In the genomic region with DNA sequence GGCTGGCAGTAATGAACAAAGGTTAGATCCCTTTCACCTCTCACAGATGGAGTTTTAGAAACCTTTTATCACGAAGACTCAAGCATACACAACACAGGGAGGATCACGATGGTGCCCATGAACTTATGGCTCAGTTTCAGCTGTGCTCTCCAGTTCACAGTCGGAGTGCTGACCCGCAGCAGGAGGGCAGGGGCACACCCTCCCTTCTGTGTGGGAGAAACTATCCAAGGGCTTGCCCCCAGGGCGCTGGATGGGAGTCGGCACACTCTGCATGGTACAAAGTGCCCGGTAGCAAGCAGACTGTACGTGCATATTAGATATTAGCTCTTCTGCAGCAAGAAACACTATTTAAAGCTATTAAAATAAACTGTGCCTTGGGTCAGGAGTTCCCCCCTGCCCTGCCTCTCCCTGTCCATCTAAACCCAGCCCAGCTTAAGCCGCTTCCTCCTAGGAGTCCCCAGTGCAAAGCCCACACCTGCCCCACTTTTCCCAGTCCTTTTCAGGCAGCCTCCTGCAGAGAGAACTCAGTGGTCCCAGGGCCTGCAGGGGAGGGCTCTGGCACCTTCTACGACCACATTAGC, we compare ENCODE assay signal across 18 cellular contexts.
"Had no signal": no experiment of that assay in that cellular context is flagged by ENCODE, and none has a peak within 500 bp of the region (broad histone marks: within the 10 kb centered on the region; RNA-seq: fewer than 3 reads in every experiment).

No MANE protein-coding gene starts in this region.

- H3K4me1 Mint-ChIP-seq: activated CD4-positive, alpha-beta T cell treated with anti-CD3 and anti-CD28 coated beads, Interleukin-2, amount 10 ng/mL, durations not matched to agents 7 days and 5 days; activated naive CD4-positive, alpha-beta T cell treated with anti-CD3 and anti-CD28 coated beads, Interleukin-2, amount 50 U/mL, for 24 hours; memory B cell had no signal

- ATAC-seq: activated CD8-positive, alpha-beta T cell treated with anti-CD3 and anti-CD28 coated beads, Interleukin-2, amount 10 ng/mL, durations not matched to agents 7 days and 5 days; body of pancreas had no signal

- H3K4me3 ChIP-seq: body of pancreas, cardiac muscle cell, sigmoid colon, smooth muscle cell, upper lobe of left lung had no signal

- H3K27me3 ChIP-seq: body of pancreas, sigmoid colon, upper lobe of left lung had no signal

- H3K4me1 ChIP-seq: body of pancreas had no signal

- H3K4me3 Mint-ChIP-seq: activated CD4-positive, alpha-beta T cell treated with anti-CD3 and anti-CD28 coated beads, Interleukin-2, amount 10 ng/mL, durations not matched to agents 7 days and 5 days; activated CD8-positive, alpha-beta T cell treated with anti-CD3 and anti-CD28 coated beads, Interleukin-2, amount 10 ng/mL, durations not matched to agents 7 days and 5 days; activated naive CD4-positive, alpha-beta T cell treated with anti-CD3 and anti-CD28 coated beads, Interleukin-2, amount 50 U/mL, for 24 hours; memory B cell; nephron had no signal

- H3K27ac ChIP-seq: body of pancreas, cardiac muscle cell, epithelial cell of prostate, upper lobe of left lung had no signal

- H3K27ac Mint-ChIP-seq: activated CD4-positive, alpha-beta T cell treated with anti-CD3 and anti-CD28 coated beads, Interleukin-2, amount 10 ng/mL, durations not matched to agents 7 days and 5 days; activated CD8-positive, alpha-beta T cell treated with anti-CD3 and anti-CD28 coated beads, Interleukin-2, amount 10 ng/mL, durations not matched to agents 7 days and 5 days; activated naive CD4-positive, alpha-beta T cell treated with anti-CD3 and anti-CD28 coated beads, Interleukin-2, amount 50 U/mL, for 24 hours; memory B cell; nephron had no signal

- H3K36me3 ChIP-seq: cardiac muscle cell had no signal

- H3K27me3 Mint-ChIP-seq: activated CD4-positive, alpha-beta T cell treated with anti-CD3 and anti-CD28 coated beads, Interleukin-2, amount 10 ng/mL, durations not matched to agents 7 days and 5 days; memory B cell had no signal

- H3K9me3 ChIP-seq: body of pancreas, sigmoid colon, upper lobe of left lung had no signal

- DNase-seq: activated CD4-positive, alpha-beta T cell treated with anti-CD3 and anti-CD28 coated beads, Interleukin-2, amount 10 ng/mL, durations not matched to agents 7 days and 5 days; activated CD4-positive, CD25-positive, alpha-beta regulatory T cell treated with anti-CD3 and anti-CD28 coated beads, Interleukin-2, amount 50 U/mL, for 72 hours; activated CD8-positive, alpha-beta T cell treated with anti-CD3 and anti-CD28 coated beads, Interleukin-2, amount 10 ng/mL, durations not matched to agents 7 days and 5 days; activated gamma-delta T cell treated with Interleukin-2 at 50 U/mL for 16 hours; activated T-cell treated with anti-CD3 and anti-CD28 coated beads, Interleukin-2, amount 50 U/mL, for 1 hour; anterior cingulate cortex; body of pancreas; cortex of kidney; sigmoid colon; stimulated activated CD4-positive, alpha-beta T cell treated with anti-CD3 and anti-CD28 coated beads, Interleukin-2, amount 100 ng/mL, for 48 hours; stimulated activated naive CD4-positive, alpha-beta T cell; upper lobe of left lung had no signal
